ENCODE assay signal across 10 cellular contexts in genomic region chr15:64137226-64137833, GRCh38. TPM values are rescaled to one million over a fixed set of nuclear protein-coding genes. Genes with fewer than 3 reads are reported as not detected.
DNase-seq lines count a peak whose midpoint lies in the region; ATAC-seq lines count a peak whose summit lies in the region.
"Had no signal": no experiment of that assay in that cellular context is flagged by ENCODE, and none has a peak within 500 bp of the region (broad histone marks: within the 10 kb centered on the region; RNA-seq: fewer than 3 reads in every experiment).

No MANE protein-coding gene starts in this region.

- no peaks in the 10 kb centered on the region for H3K27me3 ChIP-seq in BLaER1

- peaks cover 19% of the 10 kb centered on the region for H3K4me1 ChIP-seq in BLaER1

- H3K9me3 ChIP-seq in BLaER1 = no peaks in the 10 kb centered on the region

- DNase-seq in LHCN-M2 (ENCODE audit: low read depth) = peak; percentile 30
- peak; percentile 79 for DNase-seq in medulla oblongata (ENCODE audit: extremely low spot score)
- DNase-seq in amniotic stem cell (lab: John Stamatoyannopoulos, UW) = no peak
- no peak for DNase-seq in retina
- no peak for DNase-seq in SHP77 treated with DMSO at 0.1 percent for 48 hours (lab: John Stamatoyannopoulos, UW)
- DNase-seq: activated CD4-positive, alpha-beta memory T cell treated with anti-CD3 and anti-CD28 coated beads, Interleukin-2, amount 10 ng/mL, durations not matched to agents 7 days and 5 days; NCI-H69 had no signal

- no peak for ATAC-seq in GM18502 (IDR thresholded peaks at IDR 0.05; ENCODE audit: poor library complexity, unreplicated experiment)

- H3K27ac ChIP-seq in BLaER1 = peak overlapping the region; percentile 19; the same call in 1 of the 2 replicates
- peak overlapping the region; percentile 84 for H3K27ac ChIP-seq in cingulate gyrus (ENCODE audit: low read depth, low read length)

- H3K9ac ChIP-seq in BLaER1 = no peak overlapping the region

- no peak overlapping the region for H3K4me3 ChIP-seq in BLaER1

- peak overlapping the region; percentile 35 for H3K4me2 ChIP-seq in BLaER1

- H3K36me3 ChIP-seq in BLaER1 = peaks cover 87% of the 10 kb centered on the region

- H4K20me1 ChIP-seq in BLaER1 = peaks cover 28% of the 10 kb centered on the region; the same call in 1 of the 2 replicates

RNA-seq across cellular contexts. Expression of gene SNX22, which starts 14.2 kb away (rescaled TPM):
- total RNA-seq in LHCN-M2 (2014; rRNA removed) = 0.06 TPM in 1 of 2 replicates, not detected in the other
- 1.2 TPM for polyA plus RNA-seq in LHCN-M2 (2012)

RNA-seq across cellular contexts. Expression of gene PPIB, which starts 25.5 kb away (rescaled TPM):
- 478 and 568 TPM in 2 replicates for total RNA-seq in LHCN-M2 (2014; rRNA removed)
- 872 TPM for polyA plus RNA-seq in LHCN-M2 (2012)

RNA-seq across cellular contexts. Expression of gene SNX1, which starts 41.5 kb away (rescaled TPM):
- 31.5 and 42.9 TPM in 2 replicates for total RNA-seq in LHCN-M2 (2014; rRNA removed)
- 52.9 TPM for polyA plus RNA-seq in LHCN-M2 (2012)

RNA-seq across cellular contexts. Expression of gene CIAO2A, which starts 43.7 kb away (rescaled TPM):
- total RNA-seq in LHCN-M2 (2014; rRNA removed) = 90.8 and 105 TPM in 2 replicates
- 35.1 TPM for polyA plus RNA-seq in LHCN-M2 (2012)

Comparison
In these comparisons a context has a peak if more than half of its experiments do, and no peak if none do; other contexts are left out.
1. DNase-seq: peak in LHCN-M2 (single experiment) and medulla oblongata (single experiment); none in amniotic stem cell (single experiment), retina (single experiment) and SHP77 treated with DMSO at 0.1 percent for 48 hours (single experiment).